Comparison of ENCODE assay signal across 1 cellular context in the genomic region with DNA sequence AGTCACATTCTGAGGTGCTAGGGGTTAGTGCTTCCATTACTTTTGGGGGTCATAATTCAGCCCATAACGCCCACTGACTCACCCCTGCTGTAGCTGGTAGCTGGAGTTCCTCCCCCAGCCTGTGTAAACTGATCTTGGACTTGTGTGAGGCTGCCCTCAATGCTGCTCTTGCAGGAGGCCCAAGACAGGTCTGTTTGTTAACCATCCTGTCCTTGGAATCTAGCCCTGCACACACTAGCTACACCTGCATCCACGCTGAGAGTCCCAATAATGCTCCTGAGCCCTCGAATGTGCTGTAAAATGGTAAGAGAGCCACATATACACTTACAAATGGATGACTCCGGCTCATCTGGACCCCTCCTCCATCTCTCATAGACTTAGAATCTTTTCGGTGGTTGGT.
TF ChIP-seq lines count a peak whose summit lies in the region.

No MANE protein-coding gene starts in this region.

TF ChIP-seq in IMR-90, 13 proteins besides CTCF, POLR2A, EP300 and RAD21 (continued from another document):
- TF ChIP-seq, protein P1, sequence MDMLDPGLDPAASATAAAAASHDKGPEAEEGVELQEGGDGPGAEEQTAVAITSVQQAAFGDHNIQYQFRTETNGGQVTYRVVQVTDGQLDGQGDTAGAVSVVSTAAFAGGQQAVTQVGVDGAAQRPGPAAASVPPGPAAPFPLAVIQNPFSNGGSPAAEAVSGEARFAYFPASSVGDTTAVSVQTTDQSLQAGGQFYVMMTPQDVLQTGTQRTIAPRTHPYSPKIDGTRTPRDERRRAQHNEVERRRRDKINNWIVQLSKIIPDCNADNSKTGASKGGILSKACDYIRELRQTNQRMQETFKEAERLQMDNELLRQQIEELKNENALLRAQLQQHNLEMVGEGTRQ (IDR thresholded peaks at IDR 0.05; ENCODE audit: low read depth, low read length): no peak
- TF ChIP-seq RFX5 (IDR thresholded peaks at IDR 0.05; ENCODE audit: low read depth, low read length) (no peak), BHLHE40 (IDR thresholded peaks at IDR 0.05; ENCODE audit: low read depth, low read length) (no peak), MXI1 (IDR thresholded peaks at IDR 0.05; ENCODE audit: borderline replicate concordance, low read depth, low read length) (no peak), FOS (IDR thresholded peaks at IDR 0.05; ENCODE audit: low read depth, low read length) (no peak), RCOR1 (IDR thresholded peaks at IDR 0.05; ENCODE audit: insufficient replicate concordance, low read length) (no peak), NFE2L2 (IDR thresholded peaks at IDR 0.05; ENCODE audit: low read depth, low read length) (no peak), SMC3 (IDR thresholded peaks at IDR 0.05; ENCODE audit: low read depth, low read length) (no peak), CEBPB (IDR thresholded peaks at IDR 0.05; ENCODE audit: low read depth, low read length) (no peak), MAZ (IDR thresholded peaks at IDR 0.05; ENCODE audit: borderline replicate concordance, low read depth, low read length) (no peak)
- TF ChIP-seq, protein P2, sequence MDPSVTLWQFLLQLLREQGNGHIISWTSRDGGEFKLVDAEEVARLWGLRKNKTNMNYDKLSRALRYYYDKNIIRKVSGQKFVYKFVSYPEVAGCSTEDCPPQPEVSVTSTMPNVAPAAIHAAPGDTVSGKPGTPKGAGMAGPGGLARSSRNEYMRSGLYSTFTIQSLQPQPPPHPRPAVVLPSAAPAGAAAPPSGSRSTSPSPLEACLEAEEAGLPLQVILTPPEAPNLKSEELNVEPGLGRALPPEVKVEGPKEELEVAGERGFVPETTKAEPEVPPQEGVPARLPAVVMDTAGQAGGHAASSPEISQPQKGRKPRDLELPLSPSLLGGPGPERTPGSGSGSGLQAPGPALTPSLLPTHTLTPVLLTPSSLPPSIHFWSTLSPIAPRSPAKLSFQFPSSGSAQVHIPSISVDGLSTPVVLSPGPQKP (IDR thresholded peaks at IDR 0.05; ENCODE audit: borderline replicate concordance, low read depth, low read length): no peak
